13 cellular contexts compared by ENCODE assay signal in genomic region chr2:113180131-113180946, GRCh38. TPM values are rescaled to one million over a fixed set of nuclear protein-coding genes. Genes with fewer than 3 reads are reported as not detected.
DNase-seq lines count a peak whose midpoint lies in the region; ATAC-seq and TF ChIP-seq lines count a peak whose summit lies in the region.
"Had no signal": no experiment of that assay in that cellular context is flagged by ENCODE, and none has a peak within 500 bp of the region (broad histone marks: within the 10 kb centered on the region; RNA-seq: fewer than 3 reads in every experiment).

No MANE protein-coding gene starts in this region.

- H3K4me1 Mint-ChIP-seq in CD4-positive, alpha-beta T cell (ENCODE audit: low read depth): peaks cover 87% of the 10 kb centered on the region
- H3K4me1 Mint-ChIP-seq in activated naive CD8-positive, alpha-beta T cell (ENCODE audit: low read depth): peaks cover 85% of the 10 kb centered on the region
- peaks cover 73 to 94% (median 86%) of the 10 kb centered on the region in 7 donors for H3K4me1 Mint-ChIP-seq in naive thymus-derived CD4-positive, alpha-beta T cell

- no peaks in the 10 kb centered on the region for H4K20me1 ChIP-seq in mammary epithelial cell (ENCODE audit: insufficient read depth, low read length)

- peak overlapping the region; percentile 71 for H3K4me3 Mint-ChIP-seq in CD4-positive, alpha-beta T cell
- peak overlapping the region; percentile 65 for H3K4me3 Mint-ChIP-seq in activated naive CD8-positive, alpha-beta T cell
- peak overlapping the region; percentile 47 to 97 (median 82) for H3K4me3 Mint-ChIP-seq in naive thymus-derived CD4-positive, alpha-beta T cell

- H3K36me3 ChIP-seq in HEK293 (ENCODE audit: control insufficient read depth in 2 of 2, insufficient read depth in 1 of 2, low read length in 2 of 2) (no peaks in the 10 kb centered on the region), mammary epithelial cell (ENCODE audit: insufficient read depth, low read length) (no peaks in the 10 kb centered on the region)
- H3K36me3 ChIP-seq in naive thymus-derived CD4-positive, alpha-beta T cell (ENCODE audit: control insufficient read depth in 2 of 3, insufficient read depth in 3 of 3, low read length in 3 of 3): peaks cover 4 to 37% (median 6%) of the 10 kb centered on the region in 3 experiments
- H3K36me3 ChIP-seq: left ventricle myocardium inferior, ovary had no signal

- no peak overlapping the region for H2AFZ ChIP-seq in mammary epithelial cell (ENCODE audit: low read depth, low read length)

- no peak overlapping the region for H3K9ac ChIP-seq in mammary epithelial cell (ENCODE audit: insufficient read depth, low read length)

- dilution Hi-C loops in mammary epithelial cell (cut with HindIII; ENCODE audit: low sequenced_read_pairs): no loop called here

- no peak for TF ChIP-seq CTCF in CD4-positive, alpha-beta T cell (IDR thresholded peaks at IDR 0.05)
- TF ChIP-seq CTCF in HEK293 (tag by site-specific recombination; IDR thresholded peaks at IDR 0.05): no peak
- no peak for TF ChIP-seq CTCF in mammary epithelial cell (conservative IDR thresholded peaks at IDR 0.05 in 1 of 2, IDR thresholded peaks at IDR 0.05 in 1 of 2; ENCODE audit: extremely low read depth in 1 of 2, insufficient read depth in 1 of 2, low read depth in 1 of 2, low read length in 2 of 2)

- peak overlapping the region; percentile 93 for H3K27ac Mint-ChIP-seq in CD4-positive, alpha-beta T cell
- peak overlapping the region; percentile 96 for H3K27ac Mint-ChIP-seq in activated naive CD8-positive, alpha-beta T cell
- H3K27ac Mint-ChIP-seq in naive thymus-derived CD4-positive, alpha-beta T cell: peak overlapping the region; percentile 77 to 96 (median 93)

- no peaks in the 10 kb centered on the region for H3K79me2 ChIP-seq in mammary epithelial cell (ENCODE audit: insufficient read depth, low read length)

- intact Hi-C loops in CD4-positive, alpha-beta T cell (cut with DNase I, micrococcal nuclease): loop anchor here (1.0 to 2.0 kb wide), 2 partner anchors 42 kb away; no protein-coding TSS in a partner anchor
- intact Hi-C loops in naive thymus-derived CD4-positive, alpha-beta T cell (cut with micrococcal nuclease): loop anchor here in 1 of 2 donors (1.0 to 5.0 kb wide), 2 partner anchors 42 to 193 kb away; no protein-coding TSS in a partner anchor
- intact Hi-C loops in mammary epithelial cell (cut with micrococcal nuclease): no loop called here

- no peaks in the 10 kb centered on the region for H3K27me3 ChIP-seq in CD4-positive, alpha-beta T cell (ENCODE audit: control insufficient read depth, insufficient read depth, low read length)
- H3K27me3 ChIP-seq in naive thymus-derived CD4-positive, alpha-beta T cell (ENCODE audit: control insufficient read depth in 2 of 2, insufficient read depth in 2 of 2, low read length in 2 of 2): no peaks in the 10 kb centered on the region
- H3K27me3 ChIP-seq in mammary epithelial cell (ENCODE audit: insufficient read depth, low read length): no peaks in the 10 kb centered on the region
- H3K27me3 ChIP-seq: ovary had no signal

- H3K4me2 ChIP-seq in mammary epithelial cell (ENCODE audit: insufficient read depth, low read depth, low read length): no peak overlapping the region

- 92% methylated on average over 17 of the region's 17 CpGs for WGBS in mammary epithelial cell (ENCODE audit: low coverage, missing lambda C conversion rate)

- in situ Hi-C loops in mammary epithelial cell (cut with MboI; ENCODE audit: low sequenced_read_pairs in 2 of 2): no loop called here

- H3K36me3 Mint-ChIP-seq in CD4-positive, alpha-beta T cell (ENCODE audit: low read depth): peaks cover 81% of the 10 kb centered on the region
- H3K36me3 Mint-ChIP-seq in activated naive CD8-positive, alpha-beta T cell: peaks cover 10% of the 10 kb centered on the region
- peaks cover 8 to 62% (median 19%) of the 10 kb centered on the region in 5 donors for H3K36me3 Mint-ChIP-seq in naive thymus-derived CD4-positive, alpha-beta T cell

- ATAC-seq in CD4-positive, alpha-beta T cell (ENCODE audit: poor library complexity): no peak
- no peak for ATAC-seq in naive thymus-derived CD4-positive, alpha-beta T cell
- no peak for ATAC-seq in HG02840 (IDR thresholded peaks at IDR 0.05; ENCODE audit: low FRiP score, unreplicated experiment)

- H3K4me3 ChIP-seq in HEK293 (ENCODE audit: low read depth, low read length) (no peak overlapping the region), mammary epithelial cell (replicated peaks in 1 of 3; ENCODE audit: insufficient read depth in 1 of 3, low read depth in 2 of 3, low read length in 3 of 3) (no peak overlapping the region)
- peak overlapping the region; percentile 24 for H3K4me3 ChIP-seq in naive thymus-derived CD4-positive, alpha-beta T cell (ENCODE audit: low read length)
- H3K4me3 ChIP-seq: left ventricle myocardium inferior, ovary had no signal

- BruUV-seq in mammary epithelial cell (replicated peaks; lab: Mats Ljungman, UMichigan): no TSS peak

- CTCF ChIA-PET in CD4-positive, alpha-beta T cell (lab: Charles Lee): interaction anchor here (0.8 to 3.5 kb wide), 9 partner anchors 8 to 196 kb away, joined by 3 to 39 read pairs (median 5); no protein-coding TSS in a partner anchor
- CTCF ChIA-PET in HEK293 (lab: Yijun Ruan, JAX) (interaction anchor here (0.6 to 2.3 kb wide), 5 partner anchors 19 to 204 kb away, joined by 3 to 7 read pairs (median 3); no protein-coding TSS in a partner anchor), mammary epithelial cell (lab: Charles Lee; ENCODE audit: low non-redundant PET) (no interaction called here)
- CTCF ChIA-PET in naive thymus-derived CD4-positive, alpha-beta T cell (lab: Charles Lee): interaction anchor here (1.2 to 5.3 kb wide), 9 partner anchors 7 to 47 kb away, joined by 3 to 105 read pairs (median 4); no protein-coding TSS in a partner anchor

- POLR2A ChIA-PET in CD4-positive, alpha-beta T cell (lab: Charles Lee): interaction anchor here (0.8 to 4.6 kb wide), 9 partner anchors 12 to 42 kb away, joined by 3 to 20 read pairs (median 6); no protein-coding TSS in a partner anchor
- POLR2A ChIA-PET in HEK293 (lab: Yijun Ruan, JAX): interaction anchor here (0.5 to 0.6 kb wide), 2 partner anchors 17 to 23 kb away, joined by 3 to 7 read pairs; no protein-coding TSS in a partner anchor
- POLR2A ChIA-PET in naive thymus-derived CD4-positive, alpha-beta T cell (lab: Charles Lee): interaction anchor here (0.8 to 2.9 kb wide), 12 partner anchors 9 to 185 kb away, joined by 3 to 14 read pairs (median 5); no protein-coding TSS in a partner anchor

- H3K9me3 Mint-ChIP-seq in CD4-positive, alpha-beta T cell: no peaks in the 10 kb centered on the region
- H3K9me3 Mint-ChIP-seq in activated naive CD8-positive, alpha-beta T cell (ENCODE audit: low read depth): no peaks in the 10 kb centered on the region
- peaks cover 0 to 1% (median 0%) of the 10 kb centered on the region in 11 donors for H3K9me3 Mint-ChIP-seq in naive thymus-derived CD4-positive, alpha-beta T cell

- H3K9me3 ChIP-seq in CD4-positive, alpha-beta T cell (ENCODE audit: control insufficient read depth, low read length): no peaks in the 10 kb centered on the region
- H3K9me3 ChIP-seq in HEK293 (ENCODE audit: control insufficient read depth, insufficient read depth, low read depth, low read length) (no peaks in the 10 kb centered on the region), mammary epithelial cell (replicated peaks; ENCODE audit: insufficient read depth, low read length) (no peaks in the 10 kb centered on the region)
- no peaks in the 10 kb centered on the region for H3K9me3 ChIP-seq in naive thymus-derived CD4-positive, alpha-beta T cell (ENCODE audit: control insufficient read depth in 2 of 3, low read length in 3 of 3)
- H3K9me3 ChIP-seq: left ventricle myocardium inferior, ovary had no signal

- peak overlapping the region; percentile 57 for H3K27ac ChIP-seq in CD4-positive, alpha-beta T cell (ENCODE audit: low read depth, low read length)
- H3K27ac ChIP-seq in HEK293 (ENCODE audit: extremely low read depth, low read depth, low read length) (no peak overlapping the region), mammary epithelial cell (ENCODE audit: insufficient read depth, low read depth, low read length) (no peak overlapping the region)
- H3K27ac ChIP-seq in naive thymus-derived CD4-positive, alpha-beta T cell (ENCODE audit: low read depth, low read length): peak overlapping the region; percentile 58
- H3K27ac ChIP-seq: left ventricle myocardium inferior, ovary had no signal

- H3K4me1 ChIP-seq in HEK293 (ENCODE audit: control insufficient read depth, insufficient read depth, low read length) (no peaks in the 10 kb centered on the region), mammary epithelial cell (ENCODE audit: insufficient read depth, low read length) (no peaks in the 10 kb centered on the region)
- peaks cover 84 to 88% of the 10 kb centered on the region in 2 donors for H3K4me1 ChIP-seq in naive thymus-derived CD4-positive, alpha-beta T cell (ENCODE audit: control insufficient read depth in 2 of 2, insufficient read depth in 2 of 2, low read length in 2 of 2)
- H3K4me1 ChIP-seq: left ventricle myocardium inferior had no signal

- no peak for DNase-seq in CD4-positive, alpha-beta T cell
- no peak for DNase-seq in naive thymus-derived CD4-positive, alpha-beta T cell
- DNase-seq in NCI-H2227 (lab: John Stamatoyannopoulos, UW; ENCODE audit: unreplicated experiment): no peak
- DNase-seq in mammary epithelial cell: no peak
- DNase-seq in HuH-7.5 (ENCODE audit: low spot score): no peak
- DNase-seq: left ventricle myocardium inferior, NCI-H1048, ovary had no signal

- peaks cover under 1% of the 10 kb centered on the region for H3K27me3 Mint-ChIP-seq in CD4-positive, alpha-beta T cell
- H3K27me3 Mint-ChIP-seq in activated naive CD8-positive, alpha-beta T cell: no peaks in the 10 kb centered on the region
- no peaks in the 10 kb centered on the region for H3K27me3 Mint-ChIP-seq in naive thymus-derived CD4-positive, alpha-beta T cell

RNA-seq across cellular contexts. Expression of gene PSD4, which starts 6.6 kb away (rescaled TPM):
- total RNA-seq in CD4-positive, alpha-beta T cell: 100 to 1,000 TPM in 1 of 2 experiments, 10 to 100 TPM in 1; 96.5 to 101 TPM
- 100 to 1,000 TPM in 4 of 5 experiments, 10 to 100 TPM in 1; 96.4 to 399 (median 167) TPM for total RNA-seq in naive thymus-derived CD4-positive, alpha-beta T cell
- polyA plus RNA-seq in naive thymus-derived CD4-positive, alpha-beta T cell: 10 to 100 TPM; 28.0 to 50.4 TPM
- 10 to 100 TPM; 23.8 to 28.6 TPM for total RNA-seq in mammary epithelial cell
- polyA plus RNA-seq in mammary epithelial cell: 12.8 TPM
- 33.5 TPM for polyA minus RNA-seq in mammary epithelial cell

RNA-seq across cellular contexts. Expression of gene IL1RN, which starts 52.9 kb away (rescaled TPM):
- under 1 TPM; 0.31 to 0.58 TPM for total RNA-seq in CD4-positive, alpha-beta T cell
- 10 to 100 TPM in 1 of 5 experiments, 1 to 10 TPM in 4; 1.7 to 14.3 (median 2.3) TPM for total RNA-seq in naive thymus-derived CD4-positive, alpha-beta T cell
- not detected for polyA plus RNA-seq in naive thymus-derived CD4-positive, alpha-beta T cell
- total RNA-seq in mammary epithelial cell: 10 to 100 TPM in 1 of 2 donors, 1 to 10 TPM in 1; 1.0 to 18.0 TPM
- polyA plus RNA-seq in mammary epithelial cell: 38.0 TPM
- polyA minus RNA-seq in mammary epithelial cell: 21.7 TPM
- total RNA-seq: astrocyte, NCI-H460 had no signal

Comparison
In these comparisons a context has a peak if more than half of its experiments do, and no peak if none do; other contexts are left out.
1. H3K27ac ChIP-seq: peak in CD4-positive, alpha-beta T cell (single experiment) and naive thymus-derived CD4-positive, alpha-beta T cell (single experiment); none in HEK293 (single experiment) and mammary epithelial cell (single experiment).
2. Peak in every context shown above with its lines, with median percentiles within 50 percentile points of each other: H3K27ac Mint-ChIP-seq and H3K4me3 Mint-ChIP-seq.